ENCODE assay signal across 28 cellular contexts in genomic region chr2:62512385-62512784, GRCh38.
"Had no signal": no experiment of that assay in that cellular context is flagged by ENCODE, and none has a peak within 500 bp of the region (broad histone marks: within the 10 kb centered on the region; RNA-seq: fewer than 3 reads in every experiment).

No MANE protein-coding gene starts in this region.

- H3K4me3 ChIP-seq: colonic mucosa, coronary artery, dorsolateral prefrontal cortex, esophagus muscularis mucosa, esophagus squamous epithelium, gastrocnemius medialis, gastroesophageal sphincter, heart left ventricle, heart right ventricle had no signal

- H3K4me1 ChIP-seq: colonic mucosa, esophagus squamous epithelium, foreskin keratinocyte, gastrocnemius medialis, gastroesophageal sphincter, heart left ventricle, heart right ventricle had no signal

- H3K27ac ChIP-seq: colonic mucosa, coronary artery, dorsolateral prefrontal cortex, epithelial cell of prostate, esophagus muscularis mucosa, esophagus squamous epithelium, foreskin keratinocyte, gastrocnemius medialis, gastroesophageal sphincter, heart left ventricle, heart right ventricle had no signal

- ATAC-seq: effector memory CD8-positive, alpha-beta T cell; esophagus mucosa; foreskin keratinocyte; gastrocnemius medialis; gastroesophageal sphincter; heart left ventricle; heart right ventricle had no signal

- DNase-seq: colonic mucosa; cortex of kidney; dermis blood vessel endothelial cell; dorsolateral prefrontal cortex; effector CD4-positive, alpha-beta T cell; effector CD8-positive, alpha-beta T cell; effector memory CD4-positive, alpha-beta T cell; effector memory CD8-positive, alpha-beta T cell; endodermal cell; erythroblast; esophagus squamous epithelium; foreskin fibroblast; foreskin keratinocyte; foreskin melanocyte; gastrocnemius medialis; glutamatergic neuron; head of caudate nucleus; heart left ventricle; heart right ventricle had no signal

- FAIRE-seq: colon, endometrium, endothelial cell of umbilical vein, frontal cortex had no signal

- H3K27me3 ChIP-seq: colonic mucosa, dorsolateral prefrontal cortex, esophagus muscularis mucosa, esophagus squamous epithelium, foreskin keratinocyte, gastrocnemius medialis, gastroesophageal sphincter, heart left ventricle, heart right ventricle had no signal

- H3K9me3 ChIP-seq: colonic mucosa, esophagus muscularis mucosa, gastrocnemius medialis, gastroesophageal sphincter had no signal

- H3K36me3 ChIP-seq: colonic mucosa, esophagus muscularis mucosa, esophagus squamous epithelium, gastrocnemius medialis, gastroesophageal sphincter, heart left ventricle, heart right ventricle had no signal
